In genomic region chr6:110813813-110814487, GRCh38 we compare ENCODE assay signal across 8 cellular contexts. TPM values are rescaled to one million over a fixed set of nuclear protein-coding genes. Genes with fewer than 3 reads are reported as not detected.
A peak's percentile ranks its signal among the peaks of the same experiment; 100 is the strongest.
DNase-seq lines count a peak whose midpoint lies in the region; ATAC-seq, FAIRE-seq and TF ChIP-seq lines count a peak whose summit lies in the region.

No MANE protein-coding gene starts in this region.

- H3K9me3 ChIP-seq in lung (ENCODE audit: control insufficient read depth in 2 of 2, insufficient read depth in 1 of 2, low read length in 1 of 2) (no peaks in the 10 kb centered on the region), transverse colon (no peaks in the 10 kb centered on the region)

- H3K36me3 ChIP-seq in bronchial epithelial cell (ENCODE audit: control insufficient read depth, insufficient read depth, low read length) (no peaks in the 10 kb centered on the region), lung (ENCODE audit: control insufficient read depth in 2 of 2, insufficient read depth in 2 of 2, low read length in 2 of 2) (no peaks in the 10 kb centered on the region), transverse colon (no peaks in the 10 kb centered on the region)

- ATAC-seq in lung (ENCODE audit: insufficient read depth, low FRiP score) = no peak
- no peak for ATAC-seq in HG03457 (IDR thresholded peaks at IDR 0.05; ENCODE audit: unreplicated experiment)

- intact Hi-C loops in transverse colon (cut with DNase I; ENCODE audit: low total_unique reads) = loop anchor here (2.0 kb wide), 1 partner anchor 61 kb away; the partner anchor contains the start of gene AMD1

- no peak for TF ChIP-seq CTCF in bronchial epithelial cell (IDR thresholded peaks at IDR 0.05; ENCODE audit: insufficient read depth, low read length, severe bottlenecking)
- TF ChIP-seq CTCF in lung (IDR thresholded peaks at IDR 0.05; ENCODE audit: control extremely low read depth, extremely low read depth) = no peak
- TF ChIP-seq CTCF in transverse colon (IDR thresholded peaks at IDR 0.05) = no peak

- 8 to 9% methylated on average over 20 of the region's 20 CpGs for WGBS in lung, 2 donors
- 11 to 39% methylated on average over 5 to 20 of the region's 20 CpGs for WGBS in transverse colon (ENCODE audit: low coverage in 1 of 2), 2 donors

- no peak for FAIRE-seq in bronchial epithelial cell (lab: Jason Lieb, UNC)

- H3K4me1 ChIP-seq in lung (ENCODE audit: control insufficient read depth in 2 of 2, insufficient read depth in 2 of 2, low read length in 2 of 2) = peaks cover 2 to 6% of the 10 kb centered on the region in 2 donors
- H3K4me1 ChIP-seq in transverse colon = peaks cover 0 to 23% (median 12%) of the 10 kb centered on the region in 4 donors

- peak; percentile 2 for DNase-seq in stimulated activated CD4-positive, alpha-beta T cell treated with anti-CD3 and anti-CD28 coated beads, Interleukin-15, amount 100 ng/mL, for 24 hours
- no peak for DNase-seq in stimulated activated CD4-positive, alpha-beta T cell treated with anti-CD3 and anti-CD28 coated beads, Interleukin-4, amount 100 ng/mL, for 4 hours
- DNase-seq in NCI-H69 (lab: John Stamatoyannopoulos, UW) (peak; percentile 48), bronchial epithelial cell (ENCODE audit: low read depth) (peak; percentile 26), lung (ENCODE audit: low spot score) (no peak), transverse colon (peak; percentile 11)
- DNase-seq in NK-92 treated with Interleukin-12 subunit alpha and Interleukin-12 subunit beta, amount 100 ng/mL, for 24 hours (lab: John Stamatoyannopoulos, UW) = no peak

- in situ Hi-C loops in transverse colon (cut with MboI; ENCODE audit: low pct_ligation_motif_present in 1 of 4, low pct_unique_long_range_greater_than_20kb in 1 of 4, low sequenced_read_pairs in 3 of 4) = loop anchor here in 2 of 4 donors (10.0 to 25.0 kb wide), 3 partner anchors 61 to 171 kb away; partner anchors contain the start of genes AMD1 (in 1 of the 2) and RPF2 (in 1 of the 2)

- no peak for TF ChIP-seq POLR2A in transverse colon (IDR thresholded peaks at IDR 0.05)

- peak overlapping the region; percentile 98 for H3K4me3 ChIP-seq in bronchial epithelial cell (ENCODE audit: low read depth, low read length)
- H3K4me3 ChIP-seq in lung = peak overlapping the region; percentile 99
- peak overlapping the region; percentile 62 to 96 (median 76) for H3K4me3 ChIP-seq in transverse colon

- no peak for TF ChIP-seq EP300 in transverse colon (IDR thresholded peaks at IDR 0.05; ENCODE audit: low read depth)

- H3K27ac ChIP-seq in lung (ENCODE audit: low read depth in 1 of 2, low read length in 1 of 2) (peak overlapping the region; percentile 89 to 94), transverse colon (peak overlapping the region; percentile 92 to 98 (median 95))

- H3K27me3 ChIP-seq in bronchial epithelial cell (ENCODE audit: control insufficient read depth, insufficient read depth, low read length) = no peaks in the 10 kb centered on the region
- no peaks in the 10 kb centered on the region for H3K27me3 ChIP-seq in lung (ENCODE audit: control insufficient read depth, insufficient read depth)
- H3K27me3 ChIP-seq in transverse colon = no peaks in the 10 kb centered on the region

RNA-seq across cellular contexts. Expression of gene CDK19, which starts 1.3 kb away (rescaled TPM):
- total RNA-seq in bronchial epithelial cell (6.1 and 6.9 TPM in 2 replicates), lung (10 to 100 TPM; 14.6 to 37.9 TPM), transverse colon (10 to 100 TPM in 3 of 4 donors, 1 to 10 TPM in 1; 7.0 to 18.6 (median 14.7) TPM)
- polyA plus RNA-seq in lung = 1 to 10 TPM; 6.0 to 6.2 TPM

Comparison
In these comparisons a context has a peak if more than half of its experiments do, and no peak if none do; other contexts are left out.
1. DNase-seq: peak in stimulated activated CD4-positive, alpha-beta T cell treated with anti-CD3 and anti-CD28 coated beads, Interleukin-15, amount 100 ng/mL, for 24 hours (single experiment), NCI-H69 (single experiment), bronchial epithelial cell (single experiment) and transverse colon (single experiment); none in stimulated activated CD4-positive, alpha-beta T cell treated with anti-CD3 and anti-CD28 coated beads, Interleukin-4, amount 100 ng/mL, for 4 hours (0 of 2), lung (single experiment) and NK-92 treated with Interleukin-12 subunit alpha and Interleukin-12 subunit beta, amount 100 ng/mL, for 24 hours (single experiment).
2. Peak in every context shown above with its lines, with median percentiles within 50 percentile points of each other: H3K4me3 ChIP-seq.